ENCODE assay signal across 1 cellular context in the genomic region with DNA sequence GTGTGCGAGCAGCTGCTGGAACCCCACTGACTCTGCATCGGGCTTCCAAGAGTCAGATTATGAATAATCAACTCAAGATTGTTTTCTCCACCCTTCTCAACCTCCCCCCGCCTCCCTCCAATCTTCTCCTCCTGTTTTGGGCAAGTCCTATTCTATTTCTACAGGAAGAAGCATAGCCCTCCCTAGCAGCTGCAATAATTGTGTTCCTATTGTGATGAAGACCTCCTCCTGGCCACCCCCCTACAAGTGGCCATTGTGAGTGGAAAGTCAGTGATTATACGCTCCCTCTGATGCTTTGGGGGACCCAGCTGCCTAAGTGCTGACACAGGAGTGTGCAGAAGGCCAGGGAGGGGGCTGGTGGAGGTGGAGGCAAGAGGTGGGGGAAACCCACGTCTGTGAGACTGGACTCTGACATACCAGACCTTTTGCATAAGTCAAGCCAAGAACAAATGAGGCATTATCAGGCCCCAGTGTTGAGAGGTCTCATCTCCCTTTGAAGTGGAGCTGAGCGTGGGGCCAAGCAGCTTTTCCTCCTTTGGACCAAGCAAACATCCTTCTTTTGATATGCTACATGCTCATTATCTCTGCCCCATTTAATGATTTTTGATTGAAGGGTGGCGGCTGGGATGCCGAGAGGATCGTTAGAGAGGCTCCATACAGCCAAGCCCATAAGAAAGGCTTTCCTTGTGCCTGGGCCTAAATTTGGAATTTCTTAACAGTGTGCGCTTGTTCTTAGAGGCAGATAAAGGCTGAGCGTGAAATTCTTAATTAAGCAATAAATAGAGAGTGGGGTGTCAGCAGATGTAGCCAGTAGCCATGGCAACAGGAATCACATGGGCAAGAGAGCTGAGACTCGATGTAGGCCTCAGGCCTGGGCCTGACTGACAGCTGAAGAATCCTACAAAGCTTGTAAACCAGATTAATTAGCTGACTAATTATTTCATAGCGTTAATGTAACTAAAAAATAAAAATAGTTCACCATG.
TF ChIP-seq lines count a peak whose summit lies in the region.

No MANE protein-coding gene starts in this region.

TF ChIP-seq in neural cell, 6 proteins besides CTCF, POLR2A, EP300 and RAD21:
- TF ChIP-seq EZH2 (IDR thresholded peaks at IDR 0.05; ENCODE audit: borderline replicate concordance, insufficient read depth, low read length, poor library complexity, severe bottlenecking) (no peak), MXI1 (conservative IDR thresholded peaks at IDR 0.05; ENCODE audit: poor library complexity, severe bottlenecking) (no peak), SMC3 (conservative IDR thresholded peaks at IDR 0.05; ENCODE audit: poor library complexity) (no peak), POLR2AphosphoS5 (IDR thresholded peaks at IDR 0.05) (no peak), TAF1 (IDR thresholded peaks at IDR 0.05; ENCODE audit: low read depth) (no peak)
- TF ChIP-seq, protein P1, sequence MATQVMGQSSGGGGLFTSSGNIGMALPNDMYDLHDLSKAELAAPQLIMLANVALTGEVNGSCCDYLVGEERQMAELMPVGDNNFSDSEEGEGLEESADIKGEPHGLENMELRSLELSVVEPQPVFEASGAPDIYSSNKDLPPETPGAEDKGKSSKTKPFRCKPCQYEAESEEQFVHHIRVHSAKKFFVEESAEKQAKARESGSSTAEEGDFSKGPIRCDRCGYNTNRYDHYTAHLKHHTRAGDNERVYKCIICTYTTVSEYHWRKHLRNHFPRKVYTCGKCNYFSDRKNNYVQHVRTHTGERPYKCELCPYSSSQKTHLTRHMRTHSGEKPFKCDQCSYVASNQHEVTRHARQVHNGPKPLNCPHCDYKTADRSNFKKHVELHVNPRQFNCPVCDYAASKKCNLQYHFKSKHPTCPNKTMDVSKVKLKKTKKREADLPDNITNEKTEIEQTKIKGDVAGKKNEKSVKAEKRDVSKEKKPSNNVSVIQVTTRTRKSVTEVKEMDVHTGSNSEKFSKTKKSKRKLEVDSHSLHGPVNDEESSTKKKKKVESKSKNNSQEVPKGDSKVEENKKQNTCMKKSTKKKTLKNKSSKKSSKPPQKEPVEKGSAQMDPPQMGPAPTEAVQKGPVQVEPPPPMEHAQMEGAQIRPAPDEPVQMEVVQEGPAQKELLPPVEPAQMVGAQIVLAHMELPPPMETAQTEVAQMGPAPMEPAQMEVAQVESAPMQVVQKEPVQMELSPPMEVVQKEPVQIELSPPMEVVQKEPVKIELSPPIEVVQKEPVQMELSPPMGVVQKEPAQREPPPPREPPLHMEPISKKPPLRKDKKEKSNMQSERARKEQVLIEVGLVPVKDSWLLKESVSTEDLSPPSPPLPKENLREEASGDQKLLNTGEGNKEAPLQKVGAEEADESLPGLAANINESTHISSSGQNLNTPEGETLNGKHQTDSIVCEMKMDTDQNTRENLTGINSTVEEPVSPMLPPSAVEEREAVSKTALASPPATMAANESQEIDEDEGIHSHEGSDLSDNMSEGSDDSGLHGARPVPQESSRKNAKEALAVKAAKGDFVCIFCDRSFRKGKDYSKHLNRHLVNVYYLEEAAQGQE (IDR thresholded peaks at IDR 0.05; ENCODE audit: borderline replicate concordance) = no peak
